27 cellular contexts compared by ENCODE assay signal in genomic region chr2:65620026-65620425, GRCh38.
"Had no signal": no experiment of that assay in that cellular context is flagged by ENCODE, and none has a peak within 500 bp of the region (broad histone marks: within the 10 kb centered on the region; RNA-seq: fewer than 3 reads in every experiment).

No MANE protein-coding gene starts in this region.

- H3K27ac Mint-ChIP-seq: effector memory CD8-positive, alpha-beta T cell; endodermal cell; immature natural killer cell; mesothelial cell of epicardium; naive thymus-derived CD8-positive, alpha-beta T cell had no signal

- H3K4me3 ChIP-seq: coronary artery, dorsolateral prefrontal cortex, gastroesophageal sphincter, heart left ventricle, hepatocyte, lower lobe of right lung, mucosa of descending colon had no signal

- ATAC-seq: effector memory CD8-positive, alpha-beta T cell; esophagus mucosa; foreskin keratinocyte; gastroesophageal sphincter; heart left ventricle; left colon; left lobe of liver; left ventricle myocardium superior; lower lobe of right lung; mucosa of descending colon; naive thymus-derived CD8-positive, alpha-beta T cell had no signal

- H3K9me3 ChIP-seq: gastroesophageal sphincter, heart left ventricle, lower lobe of right lung, mucosa of descending colon had no signal

- H3K4me3 Mint-ChIP-seq: effector memory CD8-positive, alpha-beta T cell; endodermal cell; immature natural killer cell; mesothelial cell of epicardium; naive B cell; naive thymus-derived CD8-positive, alpha-beta T cell had no signal

- H3K36me3 Mint-ChIP-seq: immature natural killer cell; mesothelial cell of epicardium; naive thymus-derived CD8-positive, alpha-beta T cell had no signal

- H3K36me3 ChIP-seq: gastroesophageal sphincter, heart left ventricle, lower lobe of right lung had no signal

- H3K9me3 Mint-ChIP-seq: effector memory CD8-positive, alpha-beta T cell; endodermal cell; immature natural killer cell; mesothelial cell of epicardium; naive B cell; naive thymus-derived CD8-positive, alpha-beta T cell had no signal

- H3K27me3 ChIP-seq: foreskin keratinocyte, gastroesophageal sphincter, hepatocyte had no signal

- DNase-seq: dermis blood vessel endothelial cell; dorsolateral prefrontal cortex; effector CD8-positive, alpha-beta T cell; effector memory CD8-positive, alpha-beta T cell; endodermal cell; erythroblast; foreskin keratinocyte; heart left ventricle; hypothalamus; immature natural killer cell; islet precursor cell; kidney; kidney glomerular epithelial cell; left colon; left ventricle myocardium superior; lower lobe of right lung; mesenchymal stem cell; mucosa of descending colon; naive B cell; naive thymus-derived CD8-positive, alpha-beta T cell had no signal

- H3K4me1 ChIP-seq: foreskin keratinocyte, gastroesophageal sphincter, heart left ventricle, lower lobe of right lung had no signal

- H3K27ac ChIP-seq: coronary artery, dorsolateral prefrontal cortex, epithelial cell of prostate, foreskin keratinocyte, gastroesophageal sphincter, heart left ventricle, hepatocyte, lower lobe of right lung had no signal

- H3K4me1 Mint-ChIP-seq: immature natural killer cell had no signal
